Comparison of ENCODE assay signal across 16 cellular contexts in the genomic region with DNA sequence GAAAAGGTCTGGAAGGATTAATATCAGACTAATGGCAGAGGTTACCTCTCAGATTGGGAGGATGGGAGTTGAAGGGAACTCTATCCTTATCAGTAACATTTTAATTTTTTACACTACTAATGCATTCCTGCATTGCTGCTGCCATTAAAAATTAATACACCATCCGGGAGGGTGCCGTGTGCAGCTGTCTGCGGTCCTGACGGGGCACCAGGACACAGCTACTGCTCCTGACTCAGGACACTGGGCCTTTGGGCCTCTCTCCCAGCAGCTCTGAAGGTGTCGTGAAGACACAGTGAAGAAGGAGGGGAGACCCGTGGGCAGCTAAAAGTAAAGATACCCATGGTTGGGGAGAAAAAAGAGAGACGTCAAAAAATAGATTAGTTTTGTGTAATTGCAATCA. TPM values are rescaled to one million over a fixed set of nuclear protein-coding genes. Genes with fewer than 3 reads are reported as not detected.
DNase-seq lines count a peak whose midpoint lies in the region; ATAC-seq and TF ChIP-seq lines count a peak whose summit lies in the region.
"Had no signal": no experiment of that assay in that cellular context is flagged by ENCODE, and none has a peak within 500 bp of the region (broad histone marks: within the 10 kb centered on the region; RNA-seq: fewer than 3 reads in every experiment).

No MANE protein-coding gene starts in this region.

- peak overlapping the region; percentile 43 for H3K27ac Mint-ChIP-seq in T-helper 17 cell
- H3K27ac Mint-ChIP-seq: B cell; CD4-positive, CD25-positive, alpha-beta regulatory T cell; CD8-positive, alpha-beta T cell had no signal

- no peak for ATAC-seq in T-helper 17 cell
- ATAC-seq: CD8-positive, alpha-beta T cell had no signal

- H3K4me3 ChIP-seq in HEK293 (ENCODE audit: low read depth, low read length) (no peak overlapping the region), mammary epithelial cell (replicated peaks in 1 of 3; ENCODE audit: insufficient read depth in 1 of 3, low read depth in 2 of 3, low read length in 3 of 3) (no peak overlapping the region)
- H3K4me3 ChIP-seq: BLaER1, HAP-1 had no signal

- no peak overlapping the region for H3K9ac ChIP-seq in mammary epithelial cell (ENCODE audit: insufficient read depth, low read length)
- H3K9ac ChIP-seq: BLaER1 had no signal

- intact Hi-C loops in mammary epithelial cell (cut with micrococcal nuclease), result no loop called here

- no peak for DNase-seq in T-helper 17 cell
- peak; percentile 2 for DNase-seq in mesenteric fat pad (ENCODE audit: low spot score)
- no peak for DNase-seq in AG08396 (ENCODE audit: low spot score)
- no peak for DNase-seq in NCI-H1092 (lab: John Stamatoyannopoulos, UW)
- no peak for DNase-seq in mammary epithelial cell
- DNase-seq: CD4-positive, CD25-positive, alpha-beta regulatory T cell; CD8-positive, alpha-beta T cell; DMS53; DMS79 treated with DMSO at 0.1 percent for 48 hours; GF-D8; GOT3 had no signal

- H3K4me1 ChIP-seq in HEK293 (ENCODE audit: control insufficient read depth, insufficient read depth, low read length), result no peaks in the 10 kb centered on the region
- H3K4me1 ChIP-seq in mammary epithelial cell (ENCODE audit: insufficient read depth, low read length), result no peaks in the 10 kb centered on the region
- H3K4me1 ChIP-seq: HAP-1 had no signal

- in situ Hi-C loops in mammary epithelial cell (cut with MboI; ENCODE audit: low sequenced_read_pairs in 2 of 2), result loop anchor here in 1 of 2 donors (25.0 kb wide), 1 partner anchor 357 kb away; no protein-coding TSS in a partner anchor

- dilution Hi-C loops in mammary epithelial cell (cut with HindIII; ENCODE audit: low sequenced_read_pairs), result loop anchor here (5.0 to 10.0 kb wide), 2 partner anchors 227 to 380 kb away; partner anchors contain the start of gene FAM241B

- no peaks in the 10 kb centered on the region for H4K20me1 ChIP-seq in mammary epithelial cell (ENCODE audit: insufficient read depth, low read length)
- H4K20me1 ChIP-seq: BLaER1 had no signal

- no peaks in the 10 kb centered on the region for H3K79me2 ChIP-seq in mammary epithelial cell (ENCODE audit: insufficient read depth, low read length)

- H3K27me3 ChIP-seq in mammary epithelial cell (ENCODE audit: insufficient read depth, low read length), result no peaks in the 10 kb centered on the region
- H3K27me3 ChIP-seq: BLaER1 had no signal

- no peak overlapping the region for H3K4me2 ChIP-seq in mammary epithelial cell (ENCODE audit: insufficient read depth, low read depth, low read length)
- H3K4me2 ChIP-seq: BLaER1 had no signal

- H3K4me1 Mint-ChIP-seq in T-helper 17 cell, result peaks cover 5% of the 10 kb centered on the region
- H3K4me1 Mint-ChIP-seq: B cell; CD4-positive, CD25-positive, alpha-beta regulatory T cell had no signal

- no TSS peak for BruUV-seq in mammary epithelial cell (replicated peaks; lab: Mats Ljungman, UMichigan)

- H3K36me3 ChIP-seq in HEK293 (ENCODE audit: control insufficient read depth in 2 of 2, insufficient read depth in 1 of 2, low read length in 2 of 2) (no peaks in the 10 kb centered on the region), mammary epithelial cell (ENCODE audit: insufficient read depth, low read length) (no peaks in the 10 kb centered on the region)
- H3K36me3 ChIP-seq: BLaER1, HAP-1 had no signal

- POLR2A ChIA-PET in HEK293 (lab: Yijun Ruan, JAX), result interaction anchor here (0.5 kb wide), 1 partner anchor 19 kb away, joined by 3 read pairs; no protein-coding TSS in a partner anchor

- no peak overlapping the region for H3K4me3 Mint-ChIP-seq in T-helper 17 cell
- H3K4me3 Mint-ChIP-seq: B cell; CD8-positive, alpha-beta T cell had no signal

- TF ChIP-seq CTCF in HEK293 (tag by site-specific recombination; IDR thresholded peaks at IDR 0.05) (no peak), mammary epithelial cell (conservative IDR thresholded peaks at IDR 0.05 in 1 of 2, IDR thresholded peaks at IDR 0.05 in 1 of 2; ENCODE audit: extremely low read depth in 1 of 2, insufficient read depth in 1 of 2, low read depth in 1 of 2, low read length in 2 of 2) (no peak)

- H3K36me3 Mint-ChIP-seq in T-helper 17 cell (ENCODE audit: low read depth), result peaks cover 8% of the 10 kb centered on the region

- H3K27ac ChIP-seq in HEK293 (ENCODE audit: extremely low read depth, low read depth, low read length) (no peak overlapping the region), mammary epithelial cell (ENCODE audit: insufficient read depth, low read depth, low read length) (no peak overlapping the region)
- H3K27ac ChIP-seq: BLaER1, C4-2B had no signal

- H3K27me3 Mint-ChIP-seq in T-helper 17 cell, result peaks cover 5% of the 10 kb centered on the region
- H3K27me3 Mint-ChIP-seq: B cell had no signal

- WGBS in mammary epithelial cell (ENCODE audit: low coverage, missing lambda C conversion rate), result 72% methylated on average over 7 of the region's 7 CpGs

- H2AFZ ChIP-seq in mammary epithelial cell (ENCODE audit: low read depth, low read length), result no peak overlapping the region

- H3K9me3 ChIP-seq in HEK293 (ENCODE audit: control insufficient read depth, insufficient read depth, low read depth, low read length) (no peaks in the 10 kb centered on the region), T-helper 17 cell (ENCODE audit: control insufficient read depth, low read length, poor library complexity, severe bottlenecking) (no peaks in the 10 kb centered on the region), mammary epithelial cell (replicated peaks; ENCODE audit: insufficient read depth, low read length) (no peaks in the 10 kb centered on the region)
- H3K9me3 ChIP-seq: HAP-1 had no signal

- CTCF ChIA-PET in HEK293 (lab: Yijun Ruan, JAX), result interaction anchor here (0.8 kb wide), 1 partner anchor 32 kb away, joined by 3 read pairs; no protein-coding TSS in a partner anchor
- CTCF ChIA-PET in mammary epithelial cell (lab: Charles Lee; ENCODE audit: low non-redundant PET), result no interaction called here

TF ChIP-seq in HEK293, 187 proteins besides CTCF, POLR2A, EP300 and RAD21:
- TF ChIP-seq ZBTB1 (tag by site-specific recombination; IDR thresholded peaks at IDR 0.05), result no peak
- TF ChIP-seq, protein P1, sequence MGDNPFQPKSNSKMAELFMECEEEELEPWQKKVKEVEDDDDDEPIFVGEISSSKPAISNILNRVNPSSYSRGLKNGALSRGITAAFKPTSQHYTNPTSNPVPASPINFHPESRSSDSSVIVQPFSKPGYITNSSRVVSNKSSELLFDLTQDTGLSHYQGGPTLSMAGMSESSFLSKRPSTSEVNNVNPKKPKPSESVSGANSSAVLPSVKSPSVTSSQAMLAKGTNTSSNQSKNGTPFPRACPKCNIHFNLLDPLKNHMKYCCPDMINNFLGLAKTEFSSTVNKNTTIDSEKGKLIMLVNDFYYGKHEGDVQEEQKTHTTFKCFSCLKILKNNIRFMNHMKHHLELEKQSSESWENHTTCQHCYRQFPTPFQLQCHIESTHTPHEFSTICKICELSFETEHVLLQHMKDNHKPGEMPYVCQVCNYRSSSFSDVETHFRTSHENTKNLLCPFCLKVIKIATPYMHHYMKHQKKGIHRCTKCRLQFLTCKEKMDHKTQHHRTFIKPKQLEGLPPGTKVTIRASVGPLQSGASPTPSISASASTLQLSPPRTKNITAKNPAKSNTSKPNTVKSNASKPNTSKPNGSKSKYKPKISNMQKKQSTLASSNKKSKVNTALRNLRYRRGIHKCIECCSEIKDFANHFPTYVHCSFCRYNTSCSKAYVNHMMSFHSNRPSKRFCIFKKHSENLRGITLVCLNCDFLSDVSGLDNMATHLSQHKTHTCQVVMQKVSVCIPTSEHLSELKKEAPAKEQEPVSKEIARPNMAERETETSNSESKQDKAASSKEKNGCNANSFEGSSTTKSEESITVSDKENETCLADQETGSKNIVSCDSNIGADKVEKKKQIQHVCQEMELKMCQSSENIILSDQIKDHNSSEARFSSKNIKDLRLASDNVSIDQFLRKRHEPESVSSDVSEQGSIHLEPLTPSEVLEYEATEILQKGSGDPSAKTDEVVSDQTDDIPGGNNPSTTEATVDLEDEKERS (tag by site-specific recombination; IDR thresholded peaks at IDR 0.05), result no peak
- TF ChIP-seq REST (tag by site-specific recombination; IDR thresholded peaks at IDR 0.05), result peak; percentile 80

RNA-seq across cellular contexts. Expression of gene HK1, which starts 23.4 kb away (rescaled TPM):
- 100 to 1,000 TPM in 1 of 2 donors, 10 to 100 TPM in 1; 91.0 to 104 TPM for total RNA-seq in T-helper 17 cell
- 109 TPM for total RNA-seq in mesenteric fat pad
- 100 to 1,000 TPM; 115 to 133 TPM for total RNA-seq in mammary epithelial cell
- polyA plus RNA-seq in mammary epithelial cell, result 95.9 TPM
- polyA minus RNA-seq in mammary epithelial cell, result 256 TPM

RNA-seq across cellular contexts. Expression of gene HKDC1, which starts 34.7 kb away (rescaled TPM):
- 1 to 10 TPM; 1.7 to 8.2 TPM for total RNA-seq in T-helper 17 cell
- 0.10 TPM for total RNA-seq in mesenteric fat pad
- under 1 TPM; under 0.01 to 0.07 TPM for total RNA-seq in mammary epithelial cell
- 0.26 TPM for polyA plus RNA-seq in mammary epithelial cell
- polyA minus RNA-seq in mammary epithelial cell, result not detected
- total RNA-seq: B cell had no signal
